ENCODE assay signal across 1 cellular context in genomic region chr19:10191347-10191746, GRCh38.
TF ChIP-seq lines count a peak whose summit lies in the region.

No MANE protein-coding gene starts in this region.

TF ChIP-seq in WTC11, 78 proteins besides CTCF, POLR2A, EP300 and RAD21 (continued from another document):
- TF ChIP-seq, protein P1, sequence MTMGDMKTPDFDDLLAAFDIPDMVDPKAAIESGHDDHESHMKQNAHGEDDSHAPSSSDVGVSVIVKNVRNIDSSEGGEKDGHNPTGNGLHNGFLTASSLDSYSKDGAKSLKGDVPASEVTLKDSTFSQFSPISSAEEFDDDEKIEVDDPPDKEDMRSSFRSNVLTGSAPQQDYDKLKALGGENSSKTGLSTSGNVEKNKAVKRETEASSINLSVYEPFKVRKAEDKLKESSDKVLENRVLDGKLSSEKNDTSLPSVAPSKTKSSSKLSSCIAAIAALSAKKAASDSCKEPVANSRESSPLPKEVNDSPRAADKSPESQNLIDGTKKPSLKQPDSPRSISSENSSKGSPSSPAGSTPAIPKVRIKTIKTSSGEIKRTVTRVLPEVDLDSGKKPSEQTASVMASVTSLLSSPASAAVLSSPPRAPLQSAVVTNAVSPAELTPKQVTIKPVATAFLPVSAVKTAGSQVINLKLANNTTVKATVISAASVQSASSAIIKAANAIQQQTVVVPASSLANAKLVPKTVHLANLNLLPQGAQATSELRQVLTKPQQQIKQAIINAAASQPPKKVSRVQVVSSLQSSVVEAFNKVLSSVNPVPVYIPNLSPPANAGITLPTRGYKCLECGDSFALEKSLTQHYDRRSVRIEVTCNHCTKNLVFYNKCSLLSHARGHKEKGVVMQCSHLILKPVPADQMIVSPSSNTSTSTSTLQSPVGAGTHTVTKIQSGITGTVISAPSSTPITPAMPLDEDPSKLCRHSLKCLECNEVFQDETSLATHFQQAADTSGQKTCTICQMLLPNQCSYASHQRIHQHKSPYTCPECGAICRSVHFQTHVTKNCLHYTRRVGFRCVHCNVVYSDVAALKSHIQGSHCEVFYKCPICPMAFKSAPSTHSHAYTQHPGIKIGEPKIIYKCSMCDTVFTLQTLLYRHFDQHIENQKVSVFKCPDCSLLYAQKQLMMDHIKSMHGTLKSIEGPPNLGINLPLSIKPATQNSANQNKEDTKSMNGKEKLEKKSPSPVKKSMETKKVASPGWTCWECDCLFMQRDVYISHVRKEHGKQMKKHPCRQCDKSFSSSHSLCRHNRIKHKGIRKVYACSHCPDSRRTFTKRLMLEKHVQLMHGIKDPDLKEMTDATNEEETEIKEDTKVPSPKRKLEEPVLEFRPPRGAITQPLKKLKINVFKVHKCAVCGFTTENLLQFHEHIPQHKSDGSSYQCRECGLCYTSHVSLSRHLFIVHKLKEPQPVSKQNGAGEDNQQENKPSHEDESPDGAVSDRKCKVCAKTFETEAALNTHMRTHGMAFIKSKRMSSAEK (CRISPR knock-in tag; IDR thresholded peaks at IDR 0.05; ENCODE audit: borderline replicate concordance), result no peak
- no peak for TF ChIP-seq ELF4 (CRISPR knock-in tag; IDR thresholded peaks at IDR 0.05; ENCODE audit: low read depth)
- TF ChIP-seq USF2 (CRISPR knock-in tag; IDR thresholded peaks at IDR 0.05), result no peak
- TF ChIP-seq, protein P2, sequence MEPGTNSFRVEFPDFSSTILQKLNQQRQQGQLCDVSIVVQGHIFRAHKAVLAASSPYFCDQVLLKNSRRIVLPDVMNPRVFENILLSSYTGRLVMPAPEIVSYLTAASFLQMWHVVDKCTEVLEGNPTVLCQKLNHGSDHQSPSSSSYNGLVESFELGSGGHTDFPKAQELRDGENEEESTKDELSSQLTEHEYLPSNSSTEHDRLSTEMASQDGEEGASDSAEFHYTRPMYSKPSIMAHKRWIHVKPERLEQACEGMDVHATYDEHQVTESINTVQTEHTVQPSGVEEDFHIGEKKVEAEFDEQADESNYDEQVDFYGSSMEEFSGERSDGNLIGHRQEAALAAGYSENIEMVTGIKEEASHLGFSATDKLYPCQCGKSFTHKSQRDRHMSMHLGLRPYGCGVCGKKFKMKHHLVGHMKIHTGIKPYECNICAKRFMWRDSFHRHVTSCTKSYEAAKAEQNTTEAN (CRISPR knock-in tag; IDR thresholded peaks at IDR 0.05), result no peak
- TF ChIP-seq RELA (CRISPR knock-in tag; IDR thresholded peaks at IDR 0.05; ENCODE audit: borderline replicate concordance), result no peak
- TF ChIP-seq, protein P3, sequence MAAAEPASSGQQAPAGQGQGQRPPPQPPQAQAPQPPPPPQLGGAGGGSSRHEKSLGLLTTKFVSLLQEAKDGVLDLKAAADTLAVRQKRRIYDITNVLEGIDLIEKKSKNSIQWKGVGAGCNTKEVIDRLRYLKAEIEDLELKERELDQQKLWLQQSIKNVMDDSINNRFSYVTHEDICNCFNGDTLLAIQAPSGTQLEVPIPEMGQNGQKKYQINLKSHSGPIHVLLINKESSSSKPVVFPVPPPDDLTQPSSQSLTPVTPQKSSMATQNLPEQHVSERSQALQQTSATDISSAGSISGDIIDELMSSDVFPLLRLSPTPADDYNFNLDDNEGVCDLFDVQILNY (CRISPR knock-in tag; IDR thresholded peaks at IDR 0.05), result no peak
- no peak for TF ChIP-seq ZNF396 (CRISPR knock-in tag; IDR thresholded peaks at IDR 0.05; ENCODE audit: borderline replicate concordance)
- TF ChIP-seq ZNF423 (CRISPR knock-in tag; IDR thresholded peaks at IDR 0.05), result no peak
- TF ChIP-seq ESRRA (CRISPR knock-in tag; IDR thresholded peaks at IDR 0.05; ENCODE audit: borderline replicate concordance), result no peak
- no peak for TF ChIP-seq FOXP1 (CRISPR knock-in tag; IDR thresholded peaks at IDR 0.05; ENCODE audit: borderline replicate concordance)
- TF ChIP-seq PRDM15 (CRISPR knock-in tag; IDR thresholded peaks at IDR 0.05), result no peak
